8 cellular contexts compared by ENCODE assay signal in the genomic region with DNA sequence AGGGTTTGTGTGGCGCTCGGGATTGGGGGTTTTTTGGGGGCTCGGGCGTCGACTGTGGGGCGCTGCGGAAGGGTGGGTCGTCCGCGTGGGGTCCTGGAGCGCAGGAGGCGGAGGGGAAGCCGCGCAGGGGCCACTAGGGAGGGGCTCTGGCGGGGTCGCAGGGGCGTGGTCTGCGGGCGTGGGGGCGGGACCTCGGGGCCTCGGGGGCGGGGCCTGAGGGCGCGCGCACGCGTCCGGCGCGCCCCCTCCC. TPM values are rescaled to one million over a fixed set of nuclear protein-coding genes. Genes with fewer than 3 reads are reported as not detected.
DNase-seq lines count a peak whose midpoint lies in the region; ATAC-seq, FAIRE-seq and TF ChIP-seq lines count a peak whose summit lies in the region.
"Not testable (repeated sequence)": the region's sequence is repeated elsewhere in the genome, so short reads cannot be mapped to it uniquely, and the experiment has no call there.

TSS of gene EPN2 (plus strand) at position 228 of the 250 bp plus-strand sequence. CDS start 45,754 bp downstream, outside the sequence.

- H3K79me2 ChIP-seq in endothelial cell of umbilical vein (ENCODE audit: control insufficient read depth, insufficient read depth, low read length), result peaks cover 36% of the 10 kb centered on the region
- peaks cover 37% of the 10 kb centered on the region for H3K79me2 ChIP-seq in keratinocyte (ENCODE audit: control insufficient read depth, insufficient read depth, low read length)
- H3K79me2 ChIP-seq in parathyroid adenoma, result peaks cover 26% of the 10 kb centered on the region

- not testable (repeated sequence) for H3K27me3 Mint-ChIP-seq in T-cell

- not testable (repeated sequence) for H4K20me1 ChIP-seq in endothelial cell of umbilical vein (replicated peaks; ENCODE audit: control insufficient read depth, extremely low read depth, insufficient read depth, low read length); keratinocyte (ENCODE audit: control insufficient read depth, extremely low read depth, insufficient read depth, low read length)

- peak within 1 kb of the TSS; percentile 83 for H3K4me2 ChIP-seq in endothelial cell of umbilical vein (ENCODE audit: insufficient read depth, low read length)
- peak within 1 kb of the TSS; percentile 73 for H3K4me2 ChIP-seq in keratinocyte (ENCODE audit: control insufficient read depth, extremely low read depth, insufficient read depth, low read depth, low read length)
- peak within 1 kb of the TSS; percentile 88 for H3K4me2 ChIP-seq in parathyroid adenoma (ENCODE audit: low read length)

- H3K36me3 Mint-ChIP-seq in T-cell; stimulated activated effector memory CD8-positive, alpha-beta T cell treated with anti-CD3 and anti-CD28 coated beads, Interleukin-12 subunit alpha, Interleukin-12 subunit beta, amount 100 ng/mL, for 72 hours: not testable (repeated sequence)

- not testable (repeated sequence) for DNase-seq in BJ (ENCODE audit: low read depth); keratinocyte (ENCODE audit: low read depth, low spot score); stimulated activated effector memory CD8-positive, alpha-beta T cell treated with anti-CD3 and anti-CD28 coated beads, Interleukin-12 subunit alpha, Interleukin-12 subunit beta, amount 100 ng/mL, for 72 hours (ENCODE audit: low spot score in 2 of 2)
- DNase-seq in HEK293T (ENCODE audit: extremely low spot score) (peak; percentile 73), T-cell (peak in 29 of 34 experiments; percentile 13 to 62 (median 48)), endothelial cell of umbilical vein (ENCODE audit: low read depth, low spot score) (peak; percentile 60)
- DNase-seq in activated naive CD4-positive, alpha-beta T cell treated with anti-CD3 and anti-CD28 coated beads, Interleukin-2, amount 50 U/mL, for 16 hours, result peak; percentile 58

- H3K9me3 Mint-ChIP-seq in T-cell; stimulated activated effector memory CD8-positive, alpha-beta T cell treated with anti-CD3 and anti-CD28 coated beads, Interleukin-12 subunit alpha, Interleukin-12 subunit beta, amount 100 ng/mL, for 72 hours: not testable (repeated sequence)

- H2AFZ ChIP-seq in endothelial cell of umbilical vein (ENCODE audit: low read depth, low read length) (peak within 1 kb of the TSS; percentile 57), keratinocyte (ENCODE audit: control insufficient read depth, low read length) (peak within 1 kb of the TSS; percentile 10), parathyroid adenoma (peak within 1 kb of the TSS; percentile 78)

- not testable (repeated sequence) for H3K9me1 ChIP-seq in endothelial cell of umbilical vein (replicated peaks; ENCODE audit: control insufficient read depth, extremely low read depth, insufficient read depth, low read length); keratinocyte (ENCODE audit: control insufficient read depth, extremely low read depth, insufficient read depth, low read length)

- peak in 3 of 4 experiments; percentile 63 to 87 (median 84) for ATAC-seq in T-cell (replicated peaks in 1 of 4)
- ATAC-seq in stimulated activated effector memory CD8-positive, alpha-beta T cell treated with anti-CD3 and anti-CD28 coated beads, Interleukin-12 subunit alpha, Interleukin-12 subunit beta, amount 100 ng/mL, for 72 hours, result not testable (repeated sequence)

- CTCF ChIA-PET in BJ (lab: Yijun Ruan, JAX); T-cell (lab: Charles Lee); endothelial cell of umbilical vein (lab: Charles Lee): not testable (repeated sequence)
- CTCF ChIA-PET in HEK293T (lab: Yijun Ruan, JAX), result interaction anchor here (1.4 kb wide), 1 partner anchor 11 kb away, joined by 3 read pairs; no protein-coding TSS in a partner anchor

- dilution Hi-C loops in endothelial cell of umbilical vein (cut with MboI; ENCODE audit: extremely low pct_ligation_motif_present, low sequenced_read_pairs); keratinocyte (cut with MboI; ENCODE audit: extremely low pct_ligation_motif_present, low sequenced_read_pairs): not testable (repeated sequence)

- H3K4me3 ChIP-seq in BJ (ENCODE audit: low read depth, low read length), result peak within 1 kb of the TSS; percentile 83
- H3K4me3 ChIP-seq in endothelial cell of umbilical vein (replicated peaks in 1 of 3; ENCODE audit: insufficient read depth in 1 of 3, low read depth in 1 of 3, low read length in 3 of 3), result peak within 1 kb of the TSS; percentile 78 to 98 (median 80)
- peak within 1 kb of the TSS; percentile 84 to 100 (median 88) for H3K4me3 ChIP-seq in keratinocyte (ENCODE audit: control insufficient read depth in 2 of 3, extremely low read depth in 1 of 3, insufficient read depth in 2 of 3, low read depth in 1 of 3, low read length in 3 of 3)
- peak within 1 kb of the TSS; percentile 78 for H3K4me3 ChIP-seq in parathyroid adenoma (ENCODE audit: low read depth, low read length)

- H3K4me1 Mint-ChIP-seq in T-cell; stimulated activated effector memory CD8-positive, alpha-beta T cell treated with anti-CD3 and anti-CD28 coated beads, Interleukin-12 subunit alpha, Interleukin-12 subunit beta, amount 100 ng/mL, for 72 hours: not testable (repeated sequence)

- TF ChIP-seq CTCF in BJ (IDR thresholded peaks at IDR 0.05; ENCODE audit: insufficient read depth, low read depth, low read length); endothelial cell of umbilical vein (IDR thresholded peaks at IDR 0.05; ENCODE audit: extremely low read depth in 1 of 2, insufficient read depth in 1 of 2, low read depth in 1 of 2, low read length in 2 of 2); keratinocyte (optimal IDR thresholded peaks at IDR 0.05 in 1 of 3, IDR thresholded peaks at IDR 0.05 in 1 of 3, conservative IDR thresholded peaks at IDR 0.05 in 1 of 3; ENCODE audit: extremely low read depth in 1 of 3, insufficient read depth in 2 of 3, low read length in 3 of 3); parathyroid adenoma (IDR thresholded peaks at IDR 0.05): not testable (repeated sequence)

- not testable (repeated sequence) for TF ChIP-seq POLR2A in endothelial cell of umbilical vein (IDR thresholded peaks at IDR 0.05; ENCODE audit: low read depth, low read length)

- peak; percentile 26 for FAIRE-seq in endothelial cell of umbilical vein (lab: Jason Lieb, UNC)
- FAIRE-seq in keratinocyte (lab: Jason Lieb, UNC), result not testable (repeated sequence)

- not testable (repeated sequence) for BruUV-seq in endothelial cell of umbilical vein (replicated peaks; lab: Mats Ljungman, UMichigan)

- H3K27me3 ChIP-seq in BJ (ENCODE audit: control insufficient read depth, insufficient read depth, low read length); endothelial cell of umbilical vein (ENCODE audit: control insufficient read depth in 2 of 2, insufficient read depth in 2 of 2, low read length in 2 of 2); keratinocyte (ENCODE audit: control insufficient read depth, extremely low read depth, insufficient read depth, low read length); parathyroid adenoma (ENCODE audit: control insufficient read depth, insufficient read depth, low read length): not testable (repeated sequence)

- H3K27ac ChIP-seq in endothelial cell of umbilical vein (ENCODE audit: insufficient read depth, low read depth, low read length) (peak within 1 kb of the TSS; percentile 33), keratinocyte (ENCODE audit: control insufficient read depth, insufficient read depth, low read length) (peak within 1 kb of the TSS; percentile 72), parathyroid adenoma (peak within 1 kb of the TSS; percentile 55)

- not testable (repeated sequence) for H3K4me1 ChIP-seq in endothelial cell of umbilical vein (ENCODE audit: control insufficient read depth, extremely low read depth, insufficient read depth, low read length)
- H3K4me1 ChIP-seq in keratinocyte (ENCODE audit: control insufficient read depth, extremely low read depth, insufficient read depth, low read length), result peaks cover 18% of the 10 kb centered on the region
- H3K4me1 ChIP-seq in parathyroid adenoma, result peaks cover 11% of the 10 kb centered on the region

- H3K4me3 Mint-ChIP-seq in T-cell, result peak within 1 kb of the TSS; percentile 75 to 82 (median 82)
- peak within 1 kb of the TSS; percentile 78 for H3K4me3 Mint-ChIP-seq in stimulated activated effector memory CD8-positive, alpha-beta T cell treated with anti-CD3 and anti-CD28 coated beads, Interleukin-12 subunit alpha, Interleukin-12 subunit beta, amount 100 ng/mL, for 72 hours

- H3K9ac ChIP-seq in endothelial cell of umbilical vein (replicated peaks; ENCODE audit: extremely low read depth, insufficient read depth, low read length) (peak within 1 kb of the TSS; percentile 55), keratinocyte (ENCODE audit: control insufficient read depth, extremely low read depth, insufficient read depth, low read length) (peak within 1 kb of the TSS; percentile 84), parathyroid adenoma (peak within 1 kb of the TSS; percentile 78)

- H3K27ac Mint-ChIP-seq in T-cell, result not testable (repeated sequence)
- peak within 1 kb of the TSS; percentile 80 for H3K27ac Mint-ChIP-seq in stimulated activated effector memory CD8-positive, alpha-beta T cell treated with anti-CD3 and anti-CD28 coated beads, Interleukin-12 subunit alpha, Interleukin-12 subunit beta, amount 100 ng/mL, for 72 hours

- intact Hi-C loops in endothelial cell of umbilical vein (cut with micrococcal nuclease), result not testable (repeated sequence)

- not testable (repeated sequence) for H3K9me3 ChIP-seq in endothelial cell of umbilical vein (replicated peaks; ENCODE audit: control insufficient read depth, insufficient read depth, low read length); keratinocyte (ENCODE audit: control insufficient read depth, low read depth, low read length); parathyroid adenoma (ENCODE audit: control insufficient read depth, low read length)

- H3K36me3 ChIP-seq in BJ (ENCODE audit: control insufficient read depth, insufficient read depth, low read length); endothelial cell of umbilical vein (ENCODE audit: control insufficient read depth in 2 of 2, extremely low read depth in 1 of 2, insufficient read depth in 2 of 2, low read length in 2 of 2); keratinocyte (ENCODE audit: control insufficient read depth in 2 of 2, extremely low read depth in 1 of 2, insufficient read depth in 2 of 2, low read length in 2 of 2); parathyroid adenoma (ENCODE audit: control insufficient read depth, insufficient read depth, low read length): not testable (repeated sequence)

- POLR2A ChIA-PET in BJ (lab: Charles Lee); T-cell (lab: Charles Lee); endothelial cell of umbilical vein (lab: Charles Lee): not testable (repeated sequence)
- POLR2A ChIA-PET in HEK293T (lab: Yijun Ruan, JAX), result interaction anchor here (1.3 kb wide), 1 partner anchor 12 kb away, joined by 5 read pairs; no protein-coding TSS in a partner anchor

RNA-seq across cellular contexts. Expression of gene EPN2, which starts in this region (rescaled TPM):
- polyA plus RNA-seq in BJ (2011; rRNA removed), result 21.2 and 24.6 TPM in 2 replicates
- polyA minus RNA-seq in BJ (2011; rRNA and poly(A)+ RNA removed), result 21.4 and 30.0 TPM in 2 replicates
- 1 to 10 TPM; 5.5 to 9.8 (median 8.4) TPM for total RNA-seq in T-cell
- total RNA-seq in endothelial cell of umbilical vein, result 55.3 and 70.5 TPM in 2 replicates
- 39.6 and 40.3 TPM in 2 replicates for polyA plus RNA-seq in endothelial cell of umbilical vein
- polyA plus RNA-seq in endothelial cell of umbilical vein (2011; cell fraction: cytosol; rRNA removed), result 32.3 and 33.2 TPM in 2 replicates
- 70.5 and 72.9 TPM in 2 replicates for polyA plus RNA-seq in endothelial cell of umbilical vein (2011; cell fraction: nucleus; rRNA removed)
- polyA plus RNA-seq in endothelial cell of umbilical vein (2012), result 54.8 and 59.3 TPM in 2 replicates
- 60.8 and 104 TPM in 2 replicates for polyA minus RNA-seq in endothelial cell of umbilical vein
- polyA minus RNA-seq in endothelial cell of umbilical vein (2011; cell fraction: cytosol; rRNA and poly(A)+ RNA removed), result 16.4 TPM
- polyA minus RNA-seq in endothelial cell of umbilical vein (2011; cell fraction: nucleus; rRNA and poly(A)+ RNA removed), result 52.7 and 59.7 TPM in 2 replicates
- 21.9 to 34.3 TPM (median 30.2 TPM) in 3 replicates for polyA plus RNA-seq in keratinocyte
- polyA plus RNA-seq in keratinocyte (2011; ENCODE audit: low read depth), result 78.4 TPM
- polyA plus RNA-seq in keratinocyte (2011; cell fraction: cytosol; rRNA removed), result 24.1 and 31.1 TPM in 2 replicates
- 58.2 and 72.0 TPM in 2 replicates for polyA plus RNA-seq in keratinocyte (2011; cell fraction: nucleus; rRNA removed)
- polyA plus RNA-seq in keratinocyte (2012; ENCODE audit: low replicate concordance), result 23.7 and 30.0 TPM in 2 replicates
- polyA minus RNA-seq in keratinocyte, result 32.1 to 63.5 TPM (median 57.7 TPM) in 3 replicates
- 43.0 TPM for polyA minus RNA-seq in keratinocyte (2011; cell fraction: cytosol; rRNA and poly(A)+ RNA removed)
- 44.0 and 54.1 TPM in 2 replicates for polyA minus RNA-seq in keratinocyte (2011; cell fraction: nucleus; rRNA and poly(A)+ RNA removed)

Comparison
In these comparisons a context has a peak if more than half of its experiments do, and no peak if none do; other contexts are left out.
1. H2AFZ ChIP-seq: peak in every context shown above with its lines; median percentile 78 in parathyroid adenoma; 57 in endothelial cell of umbilical vein; 10 in keratinocyte.